In genomic region chr11:117745346-117745745, GRCh38 we compare ENCODE assay signal across 35 cellular contexts. TPM values are rescaled to one million over a fixed set of nuclear protein-coding genes. Genes with fewer than 3 reads are reported as not detected.
"Had no signal": no experiment of that assay in that cellular context is flagged by ENCODE, and none has a peak within 500 bp of the region (broad histone marks: within the 10 kb centered on the region; RNA-seq: fewer than 3 reads in every experiment).

No MANE protein-coding gene starts in this region.

- H3K9me3 ChIP-seq: Peyer's patch, SJSA1, SK-N-SH had no signal

- H3K4me3 ChIP-seq: ascending aorta, breast epithelium, Peyer's patch, SJSA1 had no signal

- H3K9ac ChIP-seq: KMS-11, SK-N-SH had no signal

- DNase-seq: activated CD4-positive, alpha-beta T cell treated with anti-CD3 and anti-CD28 coated beads for 36 hours; activated CD4-positive, alpha-beta T cell treated with anti-CD3 and anti-CD28 coated beads, Interleukin-2, amount 10 ng/mL, durations not matched to agents 7 days and 5 days; activated CD4-positive, alpha-beta T cell treated with anti-CD3 and anti-CD28 coated beads, Interleukin-2, amount 50 U/mL, for 48 hours; activated CD8-positive, alpha-beta memory T cell treated with anti-CD3 and anti-CD28 coated beads, Interleukin-2, amount 50 U/mL, for 4 hours; activated effector memory CD4-positive, alpha-beta T cell treated with anti-CD3 and anti-CD28 coated beads, Interleukin-2, amount 50 U/mL, for 16 hours; activated naive CD4-positive, alpha-beta T cell; activated naive CD4-positive, alpha-beta T cell treated with anti-CD3 and anti-CD28 coated beads, Interleukin-2, amount 50 U/mL, for 16 hours; activated naive CD8-positive, alpha-beta T cell treated with anti-CD3 and anti-CD28 coated beads for 36 hours; activated T-cell treated with anti-CD3 and anti-CD28 coated beads for 4 hours; activated T-cell treated with anti-CD3 and anti-CD28 coated beads, Interleukin-2, amount 50 U/mL, for 48 hours; amniotic stem cell; caudate nucleus; cerebellar nuclear complex; MM.1S; MV-4-11; NCI-H1092; NCI-H1436 treated with DMSO at 0.1 percent for 48 hours; NCI-H1694 treated with DMSO at 0.1 percent for 48 hours; NCI-H2029; NCI-H345; NCI-H510A; NCI-H526; NCI-H748 treated with DMSO at 0.1 percent for 48 hours; NK-92 treated with Interleukin-12 subunit alpha and Interleukin-12 subunit beta, amount 100 ng/mL, for 24 hours; PC-3; Peyer's patch; RPMI8226; SHP77 treated with DMSO at 0.1 percent for 48 hours; SK-N-SH had no signal

- H3K36me3 ChIP-seq: ascending aorta, breast epithelium, Peyer's patch, SJSA1 had no signal

- H3K27me3 ChIP-seq: ascending aorta, breast epithelium, Peyer's patch, SJSA1 had no signal

- H3K4me2 ChIP-seq: KMS-11, SK-N-SH had no signal

- H3K4me1 ChIP-seq: ascending aorta, breast epithelium, Peyer's patch, SJSA1 had no signal

- H3K27ac ChIP-seq: ascending aorta, breast epithelium, KMS-11, Peyer's patch, SJSA1 had no signal

- FAIRE-seq: TTC549 had no signal

RNA-seq across cellular contexts. Expression of gene DSCAML1, which starts 51.7 kb away (rescaled TPM):
- total RNA-seq: ascending aorta, LHCN-M2, PC-3 had no signal
- polyA plus RNA-seq: SK-N-SH had no signal
